8 cellular contexts compared by ENCODE assay signal in the genomic region with DNA sequence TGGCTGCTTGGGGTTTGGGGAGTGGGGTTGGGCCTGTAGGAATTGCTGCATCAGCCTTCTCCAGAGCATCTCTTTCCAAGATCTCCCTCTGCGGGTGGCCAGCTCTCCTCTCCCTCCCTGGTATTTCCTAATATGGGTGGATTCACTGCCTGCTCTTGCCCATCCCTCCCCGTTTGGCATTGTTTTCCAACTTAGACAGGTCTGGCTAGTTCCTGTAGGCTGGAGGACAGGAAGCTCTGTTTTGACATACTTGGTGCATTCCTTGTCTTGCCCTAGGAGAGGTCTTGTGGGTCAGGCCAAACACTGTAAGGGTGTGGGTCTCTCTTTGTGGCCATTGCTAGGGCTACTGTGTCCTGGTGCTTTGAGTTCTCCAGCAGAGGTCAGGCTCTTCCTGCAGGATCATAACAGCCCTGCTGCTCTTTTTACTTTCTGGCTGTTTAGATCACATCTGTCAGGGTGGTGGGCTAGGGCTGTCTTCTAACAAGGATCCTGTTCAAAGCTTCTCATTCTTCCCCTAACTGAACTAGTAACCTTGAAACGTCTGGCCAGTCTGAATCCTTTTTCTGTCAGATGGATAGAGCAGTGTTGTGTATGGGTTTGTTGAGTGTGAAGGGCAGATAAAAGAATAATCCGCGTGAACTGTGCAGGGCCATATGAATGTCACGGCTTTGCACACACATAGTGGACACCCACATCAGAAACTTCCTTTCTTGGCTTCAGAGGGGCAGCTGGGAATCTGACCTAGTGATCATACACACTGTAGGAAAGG. TPM values are rescaled to one million over a fixed set of nuclear protein-coding genes. Genes with fewer than 3 reads are reported as not detected.
A peak's percentile ranks its signal among the peaks of the same experiment; 100 is the strongest.
DNase-seq lines count a peak whose midpoint lies in the region; ATAC-seq and TF ChIP-seq lines count a peak whose summit lies in the region.

No MANE protein-coding gene starts in this region.

- no peak overlapping the region for H3K4me3 ChIP-seq in lower leg skin (ENCODE audit: low read depth, poor library complexity, severe bottlenecking)

- WGBS in lower leg skin, 2 donors: 34 to 46% methylated on average over 6 of the region's 6 CpGs

- H3K27me3 Mint-ChIP-seq in activated naive CD4-positive, alpha-beta T cell treated with anti-CD3 and anti-CD28 coated beads for 36 hours (ENCODE audit: low read depth): no peaks in the 10 kb centered on the region

- H3K36me3 Mint-ChIP-seq in activated naive CD4-positive, alpha-beta T cell treated with anti-CD3 and anti-CD28 coated beads for 36 hours (ENCODE audit: low read depth): peaks cover 34% of the 10 kb centered on the region

- ATAC-seq in GM21515 (IDR thresholded peaks at IDR 0.05; ENCODE audit: unreplicated experiment) (no peak), GM19035 (IDR thresholded peaks at IDR 0.05; ENCODE audit: unreplicated experiment) (no peak)

- no peak overlapping the region for H3K4me3 Mint-ChIP-seq in activated naive CD4-positive, alpha-beta T cell treated with anti-CD3 and anti-CD28 coated beads for 36 hours

- CTCF ChIA-PET in activated naive CD4-positive, alpha-beta T cell treated with anti-CD3 and anti-CD28 coated beads for 36 hours (lab: Charles Lee): interaction anchor here (0.6 to 2.0 kb wide), 5 partner anchors 24 to 83 kb away, joined by 3 to 6 read pairs (median 4); no protein-coding TSS in a partner anchor

- peak overlapping the region; percentile 64 for H3K27ac ChIP-seq in caudate nucleus (ENCODE audit: low read depth, low read length)

- TF ChIP-seq POLR2A in lower leg skin (IDR thresholded peaks at IDR 0.05): no peak

- intact Hi-C loops in activated naive CD4-positive, alpha-beta T cell treated with anti-CD3 and anti-CD28 coated beads for 36 hours (cut with micrococcal nuclease): loop anchor here (2.0 kb wide), 1 partner anchor 47 kb away; no protein-coding TSS in a partner anchor
- intact Hi-C loops in lower leg skin (cut with DNase I; ENCODE audit: low total_unique reads): no loop called here

- H3K9me3 Mint-ChIP-seq in activated naive CD4-positive, alpha-beta T cell treated with anti-CD3 and anti-CD28 coated beads for 36 hours: no peaks in the 10 kb centered on the region

- DNase-seq in activated naive CD4-positive, alpha-beta T cell treated with anti-CD3 and anti-CD28 coated beads for 36 hours: no peak
- DNase-seq in activated naive CD4-positive, alpha-beta T cell (lab: John Stamatoyannopoulos, UW): no peak
- DNase-seq in caudate nucleus (lab: John Stamatoyannopoulos, UW): peak in 27 of 61 donors; percentile 11 to 59 (median 30)
- peak; percentile 84 to 93 for DNase-seq in lower leg skin (ENCODE audit: low spot score in 2 of 2)
- peak; percentile 82 for DNase-seq in ureter (ENCODE audit: low spot score)
- DNase-seq in NK-92 (lab: John Stamatoyannopoulos, UW; ENCODE audit: unreplicated experiment): no peak

- peaks cover 6% of the 10 kb centered on the region for H3K4me1 Mint-ChIP-seq in activated naive CD4-positive, alpha-beta T cell treated with anti-CD3 and anti-CD28 coated beads for 36 hours (ENCODE audit: low read depth)

- no peak for TF ChIP-seq CTCF in lower leg skin (IDR thresholded peaks at IDR 0.05)

- peak overlapping the region; percentile 5 for H3K27ac Mint-ChIP-seq in activated naive CD4-positive, alpha-beta T cell treated with anti-CD3 and anti-CD28 coated beads for 36 hours

RNA-seq across cellular contexts. Expression of a gene that starts 18.3 kb away (rescaled TPM):
- 10 to 100 TPM; 12.0 to 12.9 TPM for total RNA-seq in activated naive CD4-positive, alpha-beta T cell treated with anti-CD3 and anti-CD28 coated beads for 36 hours
- total RNA-seq in lower leg skin: 100 to 1,000 TPM; 124 to 150 (median 143) TPM
- 80.2 TPM for total RNA-seq in ureter

RNA-seq across cellular contexts. Expression of a gene that starts 38.6 kb away (rescaled TPM):
- 100 to 1,000 TPM; 776 to 797 TPM for total RNA-seq in activated naive CD4-positive, alpha-beta T cell treated with anti-CD3 and anti-CD28 coated beads for 36 hours
- total RNA-seq in lower leg skin (100 to 1,000 TPM; 392 to 558 (median 489) TPM), ureter (544 TPM)

RNA-seq across cellular contexts. Expression of a gene that starts 43.7 kb away (rescaled TPM):
- 10 to 100 TPM; 13.5 to 15.6 TPM for total RNA-seq in activated naive CD4-positive, alpha-beta T cell treated with anti-CD3 and anti-CD28 coated beads for 36 hours
- total RNA-seq in lower leg skin (10 to 100 TPM; 36.2 to 61.6 (median 53.0) TPM), ureter (26.9 TPM)

Comparison
In these comparisons a context has a peak if more than half of its experiments do, and no peak if none do; other contexts are left out.
1. DNase-seq: peak in lower leg skin (2 of 2) and ureter (single experiment); none in activated naive CD4-positive, alpha-beta T cell treated with anti-CD3 and anti-CD28 coated beads for 36 hours (single experiment), activated naive CD4-positive, alpha-beta T cell (0 of 4) and NK-92 (single experiment).